In the genomic region with DNA sequence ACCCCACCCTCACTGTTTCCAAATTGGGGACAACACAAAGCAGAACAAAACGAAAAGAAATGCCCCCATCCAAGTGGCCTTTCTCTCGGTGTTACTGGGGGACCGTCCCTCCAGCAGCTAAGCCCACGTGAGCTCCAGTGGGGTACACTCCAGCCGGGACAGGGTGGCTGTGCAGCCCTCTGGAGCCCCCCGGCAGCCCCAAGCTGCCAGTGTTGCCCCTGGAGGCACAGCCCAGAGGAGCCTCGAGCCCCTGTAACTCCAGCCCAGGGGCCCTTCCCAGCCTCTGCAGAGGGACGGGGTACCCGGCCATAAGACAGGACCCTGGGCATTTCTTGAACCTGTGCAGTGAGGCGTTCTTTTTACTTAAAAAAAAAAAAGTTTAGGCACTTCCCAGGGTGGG, we compare ENCODE assay signal across 19 cellular contexts.
"Had no signal": no experiment of that assay in that cellular context is flagged by ENCODE, and none has a peak within 500 bp of the region (broad histone marks: within the 10 kb centered on the region; RNA-seq: fewer than 3 reads in every experiment).

No MANE protein-coding gene starts in this region.

- H3K4me3 Mint-ChIP-seq: activated B cell treated with CpG ODN at 0.5 μM for 24 hours; activated CD4-positive, alpha-beta memory T cell treated with anti-CD3 and anti-CD28 coated beads, Interleukin-2, amount 10 ng/mL, durations not matched to agents 7 days and 5 days; activated CD8-positive, alpha-beta memory T cell treated with anti-CD3 and anti-CD28 coated beads, Interleukin-2, amount 10 ng/mL, durations not matched to agents 7 days and 5 days; neural crest cell had no signal

- H3K9me3 Mint-ChIP-seq: activated B cell treated with CpG ODN at 0.5 μM for 24 hours; activated CD4-positive, alpha-beta memory T cell treated with anti-CD3 and anti-CD28 coated beads, Interleukin-2, amount 10 ng/mL, durations not matched to agents 7 days and 5 days; activated naive CD4-positive, alpha-beta T cell treated with anti-CD3 and anti-CD28 coated beads, Interleukin-2, amount 50 U/mL, for 72 hours; neural crest cell had no signal

- ATAC-seq: activated CD8-positive, alpha-beta memory T cell treated with anti-CD3 and anti-CD28 coated beads, Interleukin-2, amount 10 ng/mL, durations not matched to agents 7 days and 5 days had no signal

- H3K4me3 ChIP-seq: cardiac muscle cell, colonic mucosa, prostate gland, upper lobe of right lung had no signal

- H3K27ac Mint-ChIP-seq: activated B cell treated with CpG ODN at 0.5 μM for 24 hours; activated CD4-positive, alpha-beta memory T cell treated with anti-CD3 and anti-CD28 coated beads, Interleukin-2, amount 10 ng/mL, durations not matched to agents 7 days and 5 days; activated CD8-positive, alpha-beta memory T cell treated with anti-CD3 and anti-CD28 coated beads, Interleukin-2, amount 10 ng/mL, durations not matched to agents 7 days and 5 days; activated naive CD4-positive, alpha-beta T cell treated with anti-CD3 and anti-CD28 coated beads, Interleukin-2, amount 50 U/mL, for 72 hours had no signal

- H3K4me1 Mint-ChIP-seq: neural crest cell had no signal

- H3K9me3 ChIP-seq: colonic mucosa, prostate gland, upper lobe of right lung had no signal

- H3K27ac ChIP-seq: cardiac muscle cell, colonic mucosa, prostate gland, upper lobe of right lung had no signal

- H3K36me3 ChIP-seq: cardiac muscle cell, colonic mucosa, prostate gland, upper lobe of right lung had no signal

- H3K36me3 Mint-ChIP-seq: activated CD8-positive, alpha-beta memory T cell treated with anti-CD3 and anti-CD28 coated beads, Interleukin-2, amount 10 ng/mL, durations not matched to agents 7 days and 5 days; activated naive CD4-positive, alpha-beta T cell treated with anti-CD3 and anti-CD28 coated beads, Interleukin-2, amount 50 U/mL, for 72 hours had no signal

- H3K27me3 ChIP-seq: cardiac muscle cell had no signal

- FAIRE-seq: small intestine had no signal

- H3K4me1 ChIP-seq: colonic mucosa, prostate gland had no signal

- DNase-seq: activated B cell treated with CpG ODN at 0.5 μM for 24 hours; activated CD4-positive, alpha-beta memory T cell treated with anti-CD3 and anti-CD28 coated beads, Interleukin-2, amount 10 ng/mL, durations not matched to agents 7 days and 5 days; activated CD4-positive, alpha-beta T cell treated with anti-CD3 and anti-CD28 coated beads for 4 hours; activated CD8-positive, alpha-beta memory T cell treated with anti-CD3 and anti-CD28 coated beads, Interleukin-2, amount 10 ng/mL, durations not matched to agents 7 days and 5 days; amniotic stem cell; colonic mucosa; foreskin melanocyte; glutamatergic neuron; hippocampal formation; islet precursor cell; mammary epithelial cell; right cardiac atrium; small intestine; stimulated activated CD4-positive, alpha-beta T cell treated with anti-CD3 and anti-CD28 coated beads, Interleukin-4, amount 100 ng/mL, for 1 hour had no signal
